In the genomic region with DNA sequence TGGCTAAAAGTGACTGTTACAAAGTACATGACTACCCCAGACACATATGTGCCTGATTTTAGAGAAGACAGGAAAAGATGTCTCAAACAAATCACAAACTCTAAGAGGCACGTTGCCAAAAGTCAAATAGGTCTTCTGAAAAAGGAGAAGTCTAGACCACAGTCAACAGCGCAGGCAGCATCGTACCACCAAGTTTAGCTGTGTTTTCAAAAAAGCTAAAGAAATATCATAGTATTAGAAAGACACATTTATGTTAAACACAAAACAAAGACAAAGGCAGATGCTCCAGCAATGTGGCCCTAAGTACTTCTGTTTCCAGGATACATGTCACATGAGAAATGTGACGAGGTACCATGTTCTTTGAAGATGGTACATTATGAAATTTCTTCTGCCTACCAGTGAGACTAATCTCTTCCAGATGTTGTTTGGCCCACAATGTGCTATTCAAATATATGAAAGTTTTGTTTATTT, we compare ENCODE assay signal across 11 cellular contexts. TPM values are rescaled to one million over a fixed set of nuclear protein-coding genes. Genes with fewer than 3 reads are reported as not detected.
DNase-seq lines count a peak whose midpoint lies in the region; ATAC-seq and TF ChIP-seq lines count a peak whose summit lies in the region.
"Had no signal": no experiment of that assay in that cellular context is flagged by ENCODE, and none has a peak within 500 bp of the region (broad histone marks: within the 10 kb centered on the region; RNA-seq: fewer than 3 reads in every experiment).

No MANE protein-coding gene starts in this region.

- peaks cover 8% of the 10 kb centered on the region; the same call in 1 of the 2 replicates for H3F3A ChIP-seq in DOHH2 (ENCODE audit: control insufficient read depth, insufficient read depth)

- peak overlapping the region; percentile 63 for H3K27ac ChIP-seq in DOHH2 (ENCODE audit: low read depth, low read length)
- peak overlapping the region in 2 of 4 donors; percentile 23 to 51 for H3K27ac ChIP-seq in sigmoid colon

- H3K4me1 ChIP-seq in DOHH2 (ENCODE audit: control insufficient read depth, low read length), result peaks cover 29% of the 10 kb centered on the region
- H3K4me1 ChIP-seq in sigmoid colon, result no peaks in the 10 kb centered on the region

- TF ChIP-seq CTCF in DOHH2 (IDR thresholded peaks at IDR 0.05; ENCODE audit: low read depth, low read length, poor library complexity, severe bottlenecking) (no peak), sigmoid colon (IDR thresholded peaks at IDR 0.05) (no peak)

- no peaks in the 10 kb centered on the region for H4K20me1 ChIP-seq in DOHH2 (ENCODE audit: control insufficient read depth, insufficient read depth, low read depth, low read length)

- H3K9me3 ChIP-seq in DOHH2 (ENCODE audit: control insufficient read depth, insufficient read depth, low read length) (no peaks in the 10 kb centered on the region), sigmoid colon (no peaks in the 10 kb centered on the region)

- no peaks in the 10 kb centered on the region for H3K36me3 ChIP-seq in DOHH2 (ENCODE audit: control insufficient read depth, low read length)
- no peaks in the 10 kb centered on the region for H3K36me3 ChIP-seq in sigmoid colon

- H3K9me2 ChIP-seq in DOHH2 (replicated peaks; ENCODE audit: control insufficient read depth, low read length), result no peaks in the 10 kb centered on the region

- H3K4me3 ChIP-seq in DOHH2 (ENCODE audit: low read length), result peak overlapping the region; percentile 32
- no peak overlapping the region for H3K4me3 ChIP-seq in sigmoid colon
- H3K4me3 ChIP-seq: K562 had no signal

- peak overlapping the region; percentile 34 for H3K4me2 ChIP-seq in DOHH2 (ENCODE audit: low read length)

- intact Hi-C loops in sigmoid colon (cut with DNase I), result no loop called here

- H3K79me2 ChIP-seq in DOHH2 (ENCODE audit: control insufficient read depth, low read length), result no peaks in the 10 kb centered on the region

- H3K27me3 ChIP-seq in DOHH2 (ENCODE audit: control insufficient read depth, low read length) (peaks cover 5% of the 10 kb centered on the region; the same call in 1 of the 2 replicates), sigmoid colon (no peaks in the 10 kb centered on the region)

- peak; percentile 85 for DNase-seq in LHCN-M2 (ENCODE audit: low read depth)
- DNase-seq in cerebellar cortex (ENCODE audit: low spot score), result peak; percentile 2
- peak; percentile 88 for DNase-seq in pons (ENCODE audit: low spot score)
- DNase-seq in GM19238 (ENCODE audit: insufficient read length, low spot score), result no peak
- DNase-seq in sigmoid colon, result no peak
- DNase-seq: small intestine had no signal

- TF ChIP-seq POLR2A in sigmoid colon (IDR thresholded peaks at IDR 0.05), result no peak

- WGBS in sigmoid colon, 2 donors, result 38 to 81% methylated on average over 4 of the region's 4 CpGs

- no peak for ATAC-seq in GM21367 (IDR thresholded peaks at IDR 0.05; ENCODE audit: unreplicated experiment)
- no peak for ATAC-seq in GM21576 (IDR thresholded peaks at IDR 0.05; ENCODE audit: unreplicated experiment)
- ATAC-seq: K562 had no signal

- TF ChIP-seq EP300 in sigmoid colon (IDR thresholded peaks at IDR 0.05), result no peak

RNA-seq across cellular contexts. Expression of gene LPAR1, which starts 43.5 kb away (rescaled TPM):
- total RNA-seq in LHCN-M2 (2014; rRNA removed) (47.5 and 56.8 TPM in 2 replicates), sigmoid colon (10 to 100 TPM; 30.7 to 62.4 (median 41.4) TPM)
- polyA plus RNA-seq in LHCN-M2 (2012), result 32.6 TPM
- polyA plus RNA-seq in sigmoid colon, result 10 to 100 TPM; 11.3 to 42.0 (median 14.1) TPM
- total RNA-seq: lung microvascular endothelial cell had no signal
- polyA plus RNA-seq: K562 had no signal

Comparison
In these comparisons a context has a peak if more than half of its experiments do, and no peak if none do; other contexts are left out.
1. DNase-seq: peak in LHCN-M2 (single experiment), cerebellar cortex (single experiment) and pons (single experiment); none in GM19238 (single experiment) and sigmoid colon (single experiment).